25 cellular contexts compared by ENCODE assay signal in genomic region chr11:1075341-1075911, GRCh38. TPM values are rescaled to one million over a fixed set of nuclear protein-coding genes. Genes with fewer than 3 reads are reported as not detected.
A peak's percentile ranks its signal among the peaks of the same experiment; 100 is the strongest.
DNase-seq lines count a peak whose midpoint lies in the region; ATAC-seq and TF ChIP-seq lines count a peak whose summit lies in the region.
"Had no signal": no experiment of that assay in that cellular context is flagged by ENCODE, and none has a peak within 500 bp of the region (broad histone marks: within the 10 kb centered on the region; RNA-seq: fewer than 3 reads in every experiment).

No MANE protein-coding gene starts in this region.

- no peak overlapping the region for H3K4me3 Mint-ChIP-seq in CD14-positive monocyte
- H3K4me3 Mint-ChIP-seq: CD4-positive, CD25-positive, alpha-beta regulatory T cell; dendritic cell treated with granulocyte-macrophage colony-stimulating factor and Interleukin-4, amounts not matched to agents 40 ng/mL and 50 ng/mL, for 4 days; IgD-negative memory B cell; memory B cell; naive B cell; stimulated activated naive CD8-positive, alpha-beta T cell treated with anti-CD3 and anti-CD28 coated beads, Interleukin-15, Interleukin-2, amounts not matched to agents 100 ng/mL and 50 ng/mL, for 24 hours had no signal

- no peak for TF ChIP-seq CTCF in CD14-positive monocyte (IDR thresholded peaks at IDR 0.05)

- peaks cover 6% of the 10 kb centered on the region for H3K4me1 Mint-ChIP-seq in CD14-positive monocyte
- H3K4me1 Mint-ChIP-seq: CD4-positive, CD25-positive, alpha-beta regulatory T cell; IgD-negative memory B cell; memory B cell; naive B cell had no signal

- H3K27ac Mint-ChIP-seq in CD14-positive monocyte: no peak overlapping the region
- H3K27ac Mint-ChIP-seq: CD4-positive, CD25-positive, alpha-beta regulatory T cell; dendritic cell treated with granulocyte-macrophage colony-stimulating factor and Interleukin-4, amounts not matched to agents 40 ng/mL and 50 ng/mL, for 4 days; memory B cell; naive B cell; stimulated activated naive CD8-positive, alpha-beta T cell treated with anti-CD3 and anti-CD28 coated beads, Interleukin-15, Interleukin-2, amounts not matched to agents 100 ng/mL and 50 ng/mL, for 24 hours had no signal

- DNase-seq in activated CD4-positive, CD25-positive, alpha-beta regulatory T cell treated with anti-CD3 and anti-CD28 coated beads, Interleukin-2, amount 50 U/mL, for 72 hours: peak; percentile 26
- DNase-seq in activated CD4-positive, CD25-positive, alpha-beta regulatory T cell (lab: John Stamatoyannopoulos, UW): no peak
- DNase-seq in CD14-positive monocyte (ENCODE audit: low spot score): peak; percentile 23
- DNase-seq in left lobe of liver (ENCODE audit: low spot score): peak; percentile 42
- peak in 6 of 10 donors; percentile 5 to 79 (median 46) for DNase-seq in posterior cingulate gyrus
- DNase-seq in UCSD-AML1 (lab: John Stamatoyannopoulos, UW; ENCODE audit: unreplicated experiment): no peak
- no peak for DNase-seq in NCI-H2171 treated with DMSO at 0.1 percent for 48 hours (lab: John Stamatoyannopoulos, UW)
- DNase-seq: activated CD4-positive, alpha-beta T cell treated with anti-CD3 and anti-CD28 coated beads, Interleukin-2, amount 50 U/mL, for 1 hour; activated gamma-delta T cell treated with Interleukin-2 at 50 U/mL for 16 hours; CD4-positive, CD25-positive, alpha-beta regulatory T cell; naive B cell; NCI-H1105 treated with DMSO at 0.1 percent for 48 hours; NCI-H2081; NCI-H345; NCI-H748 treated with DMSO at 0.1 percent for 48 hours; thyroid gland had no signal

- peaks cover 0 to 6% (median 0%) of the 10 kb centered on the region in 3 donors for H3K27me3 Mint-ChIP-seq in CD14-positive monocyte (ENCODE audit: low read depth in 3 of 3)
- H3K27me3 Mint-ChIP-seq: CD4-positive, CD25-positive, alpha-beta regulatory T cell; stimulated activated naive CD8-positive, alpha-beta T cell treated with anti-CD3 and anti-CD28 coated beads, Interleukin-15, Interleukin-2, amounts not matched to agents 100 ng/mL and 50 ng/mL, for 24 hours had no signal

- ATAC-seq in left lobe of liver (no peak), HG02852 (IDR thresholded peaks at IDR 0.05; ENCODE audit: unreplicated experiment) (no peak)
- ATAC-seq: pancreas had no signal

- H3K36me3 Mint-ChIP-seq in CD14-positive monocyte: no peaks in the 10 kb centered on the region
- H3K36me3 Mint-ChIP-seq: CD4-positive, CD25-positive, alpha-beta regulatory T cell; IgD-negative memory B cell; memory B cell; naive B cell had no signal

- intact Hi-C loops in CD14-positive monocyte (cut with micrococcal nuclease): no loop called here
- intact Hi-C loops in posterior cingulate gyrus (cut with DNase I): no loop called here

- no peaks in the 10 kb centered on the region for H3K9me3 Mint-ChIP-seq in CD14-positive monocyte
- H3K9me3 Mint-ChIP-seq: CD4-positive, CD25-positive, alpha-beta regulatory T cell; dendritic cell treated with granulocyte-macrophage colony-stimulating factor and Interleukin-4, amounts not matched to agents 40 ng/mL and 50 ng/mL, for 4 days; memory B cell; naive B cell; stimulated activated naive CD8-positive, alpha-beta T cell treated with anti-CD3 and anti-CD28 coated beads, Interleukin-15, Interleukin-2, amounts not matched to agents 100 ng/mL and 50 ng/mL, for 24 hours had no signal

RNA-seq across cellular contexts. Expression of gene MUC2, which starts 0.8 kb away (rescaled TPM):
- polyA plus RNA-seq in CD14-positive monocyte: not detected
- 0.38 TPM for total RNA-seq in left lobe of liver
- total RNA-seq: CD4-positive, CD25-positive, alpha-beta regulatory T cell; RPMI7951; T-helper 2 cell treated with Interferon-gamma antibody and Interleukin-4, amounts not matched to agents 100 ng/mL and 5 ng/mL, for 36 hours; thyroid gland had no signal
- polyA plus RNA-seq: CD4-positive, CD25-positive, alpha-beta regulatory T cell; IgD-negative memory B cell; keratinocyte had no signal

RNA-seq across cellular contexts. Expression of gene MUC6, which starts 38.9 kb away (rescaled TPM):
- not detected for polyA plus RNA-seq in CD14-positive monocyte
- total RNA-seq in left lobe of liver: 1.0 TPM
- total RNA-seq: CD4-positive, CD25-positive, alpha-beta regulatory T cell; T-helper 2 cell treated with Interferon-gamma antibody and Interleukin-4, amounts not matched to agents 100 ng/mL and 5 ng/mL, for 36 hours; thyroid gland had no signal
- polyA plus RNA-seq: IgD-negative memory B cell, keratinocyte had no signal

Comparison
In these comparisons a context has a peak if more than half of its experiments do, and no peak if none do; other contexts are left out.
1. DNase-seq: peak in activated CD4-positive, CD25-positive, alpha-beta regulatory T cell treated with anti-CD3 and anti-CD28 coated beads, Interleukin-2, amount 50 U/mL, for 72 hours (single experiment), CD14-positive monocyte (single experiment), left lobe of liver (single experiment) and posterior cingulate gyrus (6 of 10); none in activated CD4-positive, CD25-positive, alpha-beta regulatory T cell (0 of 4), UCSD-AML1 (single experiment) and NCI-H2171 treated with DMSO at 0.1 percent for 48 hours (single experiment).